Comparison of ENCODE assay signal across 1 cellular context in the genomic region with DNA sequence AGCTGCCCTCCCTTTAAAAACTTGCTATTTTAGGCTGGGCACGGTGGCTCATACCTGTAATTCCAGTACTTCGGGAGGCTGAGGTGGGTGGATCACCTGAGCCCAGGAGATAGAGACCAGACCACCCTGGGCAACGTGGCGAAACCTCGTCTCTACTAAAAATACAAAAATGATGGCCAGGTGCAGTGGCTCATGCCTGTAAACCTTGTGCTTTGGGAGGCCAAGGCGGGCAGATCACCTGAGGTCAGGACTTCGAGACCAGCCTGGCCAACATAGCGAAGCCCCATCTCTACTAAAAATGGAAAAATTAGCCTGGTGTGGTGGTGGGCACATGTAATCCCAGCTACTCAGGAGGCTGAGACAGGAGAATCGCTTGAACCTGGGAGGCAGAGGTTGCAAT.
TF ChIP-seq lines count a peak whose summit lies in the region.

No MANE protein-coding gene starts in this region.

TF ChIP-seq in K562, 482 proteins besides CTCF, POLR2A, EP300 and RAD21:
- peak; percentile 30; the same call in 1 of the 2 replicates for TF ChIP-seq NFIC (IDR thresholded peaks at IDR 0.05)
